In the genomic region with DNA sequence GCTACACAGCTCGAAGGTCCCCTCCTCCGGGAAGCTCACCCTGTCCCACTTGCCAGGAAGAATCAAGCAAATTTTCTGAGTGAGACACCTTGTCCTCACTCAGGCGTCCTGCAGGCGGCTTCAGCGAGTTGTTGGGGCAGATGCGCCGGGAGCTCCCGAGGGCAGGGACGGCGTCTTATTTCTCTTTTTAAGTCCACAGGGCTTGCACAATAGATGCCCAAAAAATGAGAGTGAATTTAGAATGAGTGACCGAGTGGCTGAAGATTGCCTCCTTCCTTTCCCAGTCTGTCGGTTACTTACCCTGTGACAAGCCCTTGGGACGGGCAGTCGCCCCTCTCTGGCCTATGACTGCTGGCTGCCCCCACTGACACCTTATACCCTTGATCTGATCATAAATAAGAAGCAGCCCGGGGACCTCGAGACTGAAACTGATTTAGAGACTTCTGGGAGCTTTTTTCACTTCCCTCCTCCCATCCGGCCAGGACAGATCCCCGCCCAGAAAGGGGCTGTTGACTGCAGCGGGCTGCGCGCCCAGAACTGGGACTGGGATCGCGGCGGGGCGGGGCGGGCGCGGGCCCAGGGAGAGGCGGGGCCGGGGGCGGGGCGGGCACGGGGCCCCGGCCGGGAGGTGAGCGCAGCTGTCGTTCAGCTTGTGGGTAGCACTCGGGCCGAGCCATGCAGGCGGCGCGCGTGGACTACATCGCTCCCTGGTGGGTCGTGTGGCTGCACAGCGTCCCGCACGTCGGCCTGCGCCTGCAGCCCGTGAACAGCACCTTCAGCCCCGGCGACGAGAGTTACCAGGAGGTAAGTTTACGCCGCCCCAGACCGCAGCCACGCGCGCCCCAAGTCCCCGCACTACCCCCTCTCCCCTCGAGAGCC, we compare ENCODE assay signal across 8 cellular contexts. TPM values are rescaled to one million over a fixed set of nuclear protein-coding genes. Genes with fewer than 3 reads are reported as not detected.
DNase-seq lines count a peak whose midpoint lies in the region; ATAC-seq and TF ChIP-seq lines count a peak whose summit lies in the region.

A gene with protein sequence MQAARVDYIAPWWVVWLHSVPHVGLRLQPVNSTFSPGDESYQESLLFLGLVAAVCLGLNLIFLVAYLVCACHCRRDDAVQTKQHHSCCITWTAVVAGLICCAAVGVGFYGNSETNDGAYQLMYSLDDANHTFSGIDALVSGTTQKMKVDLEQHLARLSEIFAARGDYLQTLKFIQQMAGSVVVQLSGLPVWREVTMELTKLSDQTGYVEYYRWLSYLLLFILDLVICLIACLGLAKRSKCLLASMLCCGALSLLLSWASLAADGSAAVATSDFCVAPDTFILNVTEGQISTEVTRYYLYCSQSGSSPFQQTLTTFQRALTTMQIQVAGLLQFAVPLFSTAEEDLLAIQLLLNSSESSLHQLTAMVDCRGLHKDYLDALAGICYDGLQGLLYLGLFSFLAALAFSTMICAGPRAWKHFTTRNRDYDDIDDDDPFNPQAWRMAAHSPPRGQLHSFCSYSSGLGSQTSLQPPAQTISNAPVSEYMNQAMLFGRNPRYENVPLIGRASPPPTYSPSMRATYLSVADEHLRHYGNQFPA (plus strand): TSS at position 659 of the 879 bp plus-strand sequence. CDS start 17 bp downstream, at position 676.

- DNase-seq in DMS79 (lab: John Stamatoyannopoulos, UW) (peak; percentile 15), KG1 (lab: John Stamatoyannopoulos, UW) (peak; percentile 55), RWPE1 (ENCODE audit: low spot score) (peak; percentile 84), fibroblast of peridontal ligament (ENCODE audit: extremely low read depth) (peak; percentile 85)
- peak; percentile 79 for DNase-seq in natural killer cell treated with Interleukin-12 subunit alpha and Interleukin-12 subunit beta and Interleukin-15 and Interleukin-18, amount 100 ng/mL, for 72 hours (ENCODE audit: low spot score)
- peak; percentile 65 to 66 for DNase-seq in stimulated activated naive CD8-positive, alpha-beta T cell treated with anti-CD3 and anti-CD28 coated beads, Interleukin-15, amount 100 ng/mL, for 72 hours

- no peaks in the 10 kb centered on the region for H3K9me3 Mint-ChIP-seq in activated T-helper 17 cell treated with anti-CD3 and anti-CD28 coated beads, Interleukin-2, amount 50 U/mL, for 72 hours
- H3K9me3 Mint-ChIP-seq in natural killer cell treated with Interleukin-12 subunit alpha and Interleukin-12 subunit beta and Interleukin-15 and Interleukin-18, amount 100 ng/mL, for 72 hours: no peaks in the 10 kb centered on the region
- no peaks in the 10 kb centered on the region for H3K9me3 Mint-ChIP-seq in stimulated activated naive CD8-positive, alpha-beta T cell treated with anti-CD3 and anti-CD28 coated beads, Interleukin-15, amount 100 ng/mL, for 72 hours

- ATAC-seq in GM21717 (IDR thresholded peaks at IDR 0.05; ENCODE audit: unreplicated experiment): peak; percentile 71
- ATAC-seq in activated T-helper 17 cell treated with anti-CD3 and anti-CD28 coated beads, Interleukin-2, amount 50 U/mL, for 72 hours (replicated peaks): peak; percentile 85
- ATAC-seq in natural killer cell treated with Interleukin-12 subunit alpha and Interleukin-12 subunit beta and Interleukin-15 and Interleukin-18, amount 100 ng/mL, for 72 hours: peak; percentile 80 to 87
- ATAC-seq in stimulated activated naive CD8-positive, alpha-beta T cell treated with anti-CD3 and anti-CD28 coated beads, Interleukin-15, amount 100 ng/mL, for 72 hours: peak; percentile 73

- peak within 1 kb of the TSS; percentile 97 for H3K4me3 Mint-ChIP-seq in activated T-helper 17 cell treated with anti-CD3 and anti-CD28 coated beads, Interleukin-2, amount 50 U/mL, for 72 hours
- peak within 1 kb of the TSS; percentile 77 for H3K4me3 Mint-ChIP-seq in natural killer cell treated with Interleukin-12 subunit alpha and Interleukin-12 subunit beta and Interleukin-15 and Interleukin-18, amount 100 ng/mL, for 72 hours
- peak within 1 kb of the TSS; percentile 82 to 91 for H3K4me3 Mint-ChIP-seq in stimulated activated naive CD8-positive, alpha-beta T cell treated with anti-CD3 and anti-CD28 coated beads, Interleukin-15, amount 100 ng/mL, for 72 hours

- peak within 1 kb of the TSS; percentile 90 for H3K27ac Mint-ChIP-seq in activated T-helper 17 cell treated with anti-CD3 and anti-CD28 coated beads, Interleukin-2, amount 50 U/mL, for 72 hours
- H3K27ac Mint-ChIP-seq in natural killer cell treated with Interleukin-12 subunit alpha and Interleukin-12 subunit beta and Interleukin-15 and Interleukin-18, amount 100 ng/mL, for 72 hours: peak within 1 kb of the TSS; percentile 51 to 71
- peak within 1 kb of the TSS; percentile 36 to 85 for H3K27ac Mint-ChIP-seq in stimulated activated naive CD8-positive, alpha-beta T cell treated with anti-CD3 and anti-CD28 coated beads, Interleukin-15, amount 100 ng/mL, for 72 hours

- H3K27me3 Mint-ChIP-seq in activated T-helper 17 cell treated with anti-CD3 and anti-CD28 coated beads, Interleukin-2, amount 50 U/mL, for 72 hours: no peaks in the 10 kb centered on the region
- no peaks in the 10 kb centered on the region for H3K27me3 Mint-ChIP-seq in natural killer cell treated with Interleukin-12 subunit alpha and Interleukin-12 subunit beta and Interleukin-15 and Interleukin-18, amount 100 ng/mL, for 72 hours
- peaks cover 8% of the 10 kb centered on the region for H3K27me3 Mint-ChIP-seq in stimulated activated naive CD8-positive, alpha-beta T cell treated with anti-CD3 and anti-CD28 coated beads, Interleukin-15, amount 100 ng/mL, for 72 hours

- peaks cover 49% of the 10 kb centered on the region for H3K36me3 Mint-ChIP-seq in activated T-helper 17 cell treated with anti-CD3 and anti-CD28 coated beads, Interleukin-2, amount 50 U/mL, for 72 hours (ENCODE audit: low read depth)
- peaks cover 18% of the 10 kb centered on the region for H3K36me3 Mint-ChIP-seq in natural killer cell treated with Interleukin-12 subunit alpha and Interleukin-12 subunit beta and Interleukin-15 and Interleukin-18, amount 100 ng/mL, for 72 hours

- H3K4me1 Mint-ChIP-seq in activated T-helper 17 cell treated with anti-CD3 and anti-CD28 coated beads, Interleukin-2, amount 50 U/mL, for 72 hours: peaks cover 29% of the 10 kb centered on the region
- peaks cover 37 to 40% of the 10 kb centered on the region in 2 donors for H3K4me1 Mint-ChIP-seq in natural killer cell treated with Interleukin-12 subunit alpha and Interleukin-12 subunit beta and Interleukin-15 and Interleukin-18, amount 100 ng/mL, for 72 hours (ENCODE audit: low read depth in 2 of 2)
- peaks cover 86% of the 10 kb centered on the region for H3K4me1 Mint-ChIP-seq in stimulated activated naive CD8-positive, alpha-beta T cell treated with anti-CD3 and anti-CD28 coated beads, Interleukin-15, amount 100 ng/mL, for 72 hours

- POLR2A ChIA-PET in RWPE1 (lab: Yijun Ruan, JAX; ENCODE audit: low non-redundant PET): no interaction called here

- peak; percentile 40 for TF ChIP-seq CTCF in RWPE1 (conservative IDR thresholded peaks at IDR 0.05; ENCODE audit: low read depth)

- CTCF ChIA-PET in RWPE1 (lab: Yijun Ruan, JAX): interaction anchor here (0.6 to 0.9 kb wide), 4 partner anchors 10 to 84 kb away, joined by 3 to 4 read pairs (median 4); a partner anchor contains a TSS

- H3K27ac ChIP-seq in RWPE1: peak within 1 kb of the TSS; percentile 86

RNA-seq across cellular contexts. Expression of the gene that starts here (rescaled TPM):
- 10 to 100 TPM in 1 of 2 donors, 1 to 10 TPM in 1; 2.6 to 13.9 TPM for total RNA-seq in activated T-helper 17 cell treated with anti-CD3 and anti-CD28 coated beads, Interleukin-2, amount 50 U/mL, for 72 hours
- 1 to 10 TPM; 1.5 to 1.9 TPM for total RNA-seq in natural killer cell treated with Interleukin-12 subunit alpha and Interleukin-12 subunit beta and Interleukin-15 and Interleukin-18, amount 100 ng/mL, for 72 hours

Comparison
In these comparisons a context has a peak if more than half of its experiments do, and no peak if none do; other contexts are left out.
1. Peak in every context shown above with its lines: DNase-seq, ATAC-seq and H3K27ac ChIP-seq.
2. DNase-seq: peak in every context shown above with its lines; median percentile 85 in fibroblast of peridontal ligament; 84 in RWPE1; 79 in natural killer cell treated with Interleukin-12 subunit alpha and Interleukin-12 subunit beta and Interleukin-15 and Interleukin-18, amount 100 ng/mL, for 72 hours; 66 in stimulated activated naive CD8-positive, alpha-beta T cell treated with anti-CD3 and anti-CD28 coated beads, Interleukin-15, amount 100 ng/mL, for 72 hours; 55 in KG1; 15 in DMS79.